1 cellular context compared by ENCODE assay signal in genomic region chr7:124246262-124246863, GRCh38.
TF ChIP-seq lines count a peak whose summit lies in the region.

No MANE protein-coding gene starts in this region.

TF ChIP-seq in H1, 55 proteins besides CTCF, POLR2A, EP300 and RAD21 (continued from another document):
- no peak for TF ChIP-seq CHD7 (IDR thresholded peaks at IDR 0.05; ENCODE audit: insufficient replicate concordance, low read length)
- no peak for TF ChIP-seq SP1 (IDR thresholded peaks at IDR 0.05; ENCODE audit: low read depth, low read length)
- no peak for TF ChIP-seq SIX5 (IDR thresholded peaks at IDR 0.05; ENCODE audit: low read depth, low read length)
- TF ChIP-seq JUN (IDR thresholded peaks at IDR 0.05; ENCODE audit: low read depth, low read length), result no peak
- TF ChIP-seq BCL11A (IDR thresholded peaks at IDR 0.05; ENCODE audit: low read depth in 2 of 2, low read length in 2 of 2), result no peak
- TF ChIP-seq JUND (IDR thresholded peaks at IDR 0.05; ENCODE audit: low read length), result no peak
- TF ChIP-seq GABPA (IDR thresholded peaks at IDR 0.05; ENCODE audit: borderline replicate concordance, insufficient read depth, low read length), result no peak
- no peak for TF ChIP-seq MAFK (IDR thresholded peaks at IDR 0.05; ENCODE audit: low read depth, low read length)
- no peak for TF ChIP-seq CTBP2 (IDR thresholded peaks at IDR 0.05; ENCODE audit: borderline replicate concordance, insufficient read depth, insufficient read length, low read length)
TF ChIP-seq in H1: peak in this region for 0.
